Comparison of ENCODE assay signal across 8 cellular contexts in genomic region chr5:65924366-65925093, GRCh38. TPM values are rescaled to one million over a fixed set of nuclear protein-coding genes. Genes with fewer than 3 reads are reported as not detected.
DNase-seq lines count a peak whose midpoint lies in the region; ATAC-seq, FAIRE-seq and TF ChIP-seq lines count a peak whose summit lies in the region.

No MANE protein-coding gene starts in this region.

- FAIRE-seq in D721Med (lab: Jason Lieb, UNC), result no peak

- peak overlapping the region; percentile 95 for H3K27ac Mint-ChIP-seq in endodermal cell
- H3K27ac Mint-ChIP-seq in nephron, result peak overlapping the region; percentile 99 to 100 (median 99)

- H3K36me3 Mint-ChIP-seq in endodermal cell (ENCODE audit: low read depth) (no peaks in the 10 kb centered on the region), nephron (ENCODE audit: low read depth) (no peaks in the 10 kb centered on the region)

- H3K9me3 Mint-ChIP-seq in endodermal cell (no peaks in the 10 kb centered on the region), nephron (no peaks in the 10 kb centered on the region)

- H3K27me3 Mint-ChIP-seq in endodermal cell (ENCODE audit: insufficient read depth), result peaks cover 20% of the 10 kb centered on the region
- H3K27me3 Mint-ChIP-seq in nephron (ENCODE audit: low read depth), result no peaks in the 10 kb centered on the region

- DNase-seq in Ammon's horn (ENCODE audit: low spot score) (peak; percentile 62), NT2/D1 (ENCODE audit: low read depth, low spot score) (no peak), endodermal cell (no peak), cerebellum (ENCODE audit: low spot score) (no peak), D721Med (ENCODE audit: insufficient read length, low spot score) (no peak)

- H3K4me1 Mint-ChIP-seq in endodermal cell (peaks cover 19% of the 10 kb centered on the region), nephron (peaks cover 27% of the 10 kb centered on the region)

- peaks cover 18% of the 10 kb centered on the region for H3K27me3 ChIP-seq in NT2/D1 (ENCODE audit: insufficient read depth, insufficient read length)
- H3K27me3 ChIP-seq in endodermal cell (ENCODE audit: control insufficient read depth, insufficient read depth, low read length, poor library complexity, severe bottlenecking), result peaks cover 12% of the 10 kb centered on the region

- ATAC-seq in GM19351 (IDR thresholded peaks at IDR 0.05; ENCODE audit: unreplicated experiment) (peak; percentile 6), GM21390 (IDR thresholded peaks at IDR 0.05; ENCODE audit: unreplicated experiment) (no peak)

- peak overlapping the region; percentile 94 for H3K9ac ChIP-seq in NT2/D1 (ENCODE audit: insufficient read length, low read depth)
- peak overlapping the region; percentile 91 for H3K9ac ChIP-seq in endodermal cell (ENCODE audit: extremely low read depth, low read length, poor library complexity, severe bottlenecking)

- TF ChIP-seq CTCF in endodermal cell (conservative IDR thresholded peaks at IDR 0.05) (no peak), nephron (IDR thresholded peaks at IDR 0.05; ENCODE audit: unreplicated experiment in 3 of 3) (no peak), D721Med (IDR thresholded peaks at IDR 0.05; ENCODE audit: insufficient read depth, missing control alignments) (no peak)

- H3K27ac ChIP-seq in endodermal cell (ENCODE audit: low read depth, low read length), result peak overlapping the region; percentile 99

- H3K36me3 ChIP-seq in NT2/D1 (ENCODE audit: insufficient read depth, insufficient read length, low read length), result no peaks in the 10 kb centered on the region
- no peaks in the 10 kb centered on the region for H3K36me3 ChIP-seq in endodermal cell (ENCODE audit: control insufficient read depth, insufficient read depth, low read length)

- WGBS in endodermal cell (ENCODE audit: insufficient coverage in 1 of 2, insufficient read length in 1 of 2), 2 experiments, result 9 to 10% methylated on average over 19 to 22 of the region's 22 CpGs

- H3K9me3 ChIP-seq in NT2/D1 (ENCODE audit: insufficient read depth, low read length) (no peaks in the 10 kb centered on the region), endodermal cell (ENCODE audit: control insufficient read depth, low read length) (no peaks in the 10 kb centered on the region)

- H3K4me3 ChIP-seq in NT2/D1 (ENCODE audit: insufficient read length, low read depth) (peak overlapping the region; percentile 68), endodermal cell (ENCODE audit: low read length) (peak overlapping the region; percentile 86)

- H3K4me3 Mint-ChIP-seq in endodermal cell (peak overlapping the region; percentile 97), nephron (peak overlapping the region; percentile 85 to 96 (median 89))

- H3K4me1 ChIP-seq in NT2/D1 (ENCODE audit: insufficient read depth, insufficient read length) (no peaks in the 10 kb centered on the region), endodermal cell (ENCODE audit: control insufficient read depth, insufficient read depth, low read length) (no peaks in the 10 kb centered on the region)

RNA-seq across cellular contexts. Expression of gene ERBIN, which starts 1.8 kb away (rescaled TPM):
- total RNA-seq in endodermal cell (10 to 100 TPM; 51.8 to 54.4 TPM), cerebellum (119 TPM)
- 35.9 TPM for polyA plus RNA-seq in endodermal cell (2013, experiment 1 of 2)
- 38.4 TPM for polyA plus RNA-seq in endodermal cell (2013, experiment 2 of 2)
